In the genomic region with DNA sequence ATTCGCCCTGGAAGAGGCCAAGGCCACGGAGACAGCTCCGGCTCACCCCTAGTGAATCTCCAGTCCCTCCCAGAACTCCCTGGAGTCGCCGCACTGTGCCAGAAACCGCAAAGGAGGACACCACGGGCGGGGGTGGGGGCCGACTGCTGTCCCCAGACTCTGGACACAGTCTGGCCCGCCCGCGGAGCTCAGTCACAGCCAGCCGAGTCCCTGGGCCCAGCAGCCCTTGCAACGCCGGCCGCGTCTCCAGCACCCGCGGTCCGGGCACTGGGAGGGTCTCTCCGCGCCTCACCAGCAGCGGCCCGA, we compare ENCODE assay signal across 8 cellular contexts. TPM values are rescaled to one million over a fixed set of nuclear protein-coding genes. Genes with fewer than 3 reads are reported as not detected.
DNase-seq lines count a peak whose midpoint lies in the region; ATAC-seq and TF ChIP-seq lines count a peak whose summit lies in the region.

No MANE protein-coding gene starts in this region.

- peak overlapping the region; percentile 15; the same call in 1 of the 2 replicates for H3K27ac Mint-ChIP-seq in GM23338
- peak overlapping the region; percentile 63 for H3K27ac Mint-ChIP-seq in chondrocyte (ENCODE audit: unreplicated experiment)

- H3K4me2 ChIP-seq in GM23338 = peak overlapping the region; percentile 75

- H3K36me3 ChIP-seq in GM23338 (ENCODE audit: insufficient read depth) (no peaks in the 10 kb centered on the region), lower lobe of right lung (peaks cover 5% of the 10 kb centered on the region), tibial nerve (peaks cover 0 to 20% (median 0%) of the 10 kb centered on the region in 3 donors)

- H4K20me1 ChIP-seq in GM23338 (replicated peaks; ENCODE audit: insufficient read depth) = no peaks in the 10 kb centered on the region; the same call in 1 of the 2 replicates

- DNase-seq in GM23338 (ENCODE audit: low spot score) (peak; percentile 60), OCI-M1 (lab: John Stamatoyannopoulos, UW) (peak; percentile 44), chondrocyte (ENCODE audit: low spot score) (no peak), lower lobe of right lung (peak; percentile 57), tibial nerve (ENCODE audit: low spot score in 2 of 2) (no peak), GDM1 (lab: John Stamatoyannopoulos, UW) (no peak), MV-4-11 (lab: John Stamatoyannopoulos, UW) (no peak)

- WGBS in tibial nerve, 2 donors = 0% methylated on average over 3 to 9 of the region's 24 CpGs

- H3K4me3 ChIP-seq in GM23338 (peak overlapping the region; percentile 99), lower lobe of right lung (peak overlapping the region; percentile 88), tibial nerve (peak overlapping the region; percentile 68 to 93 (median 80))

- H2AFZ ChIP-seq in GM23338 = peak overlapping the region; percentile 69; the same call in 1 of the 2 replicates

- no peak for TF ChIP-seq POLR2A in tibial nerve (IDR thresholded peaks at IDR 0.05)

- H3K9me3 Mint-ChIP-seq in GM23338 = no peaks in the 10 kb centered on the region
- H3K9me3 Mint-ChIP-seq in chondrocyte (ENCODE audit: low read depth) = no peaks in the 10 kb centered on the region

- H3F3A ChIP-seq in GM23338 (replicated peaks; ENCODE audit: low read depth) = peaks cover 15% of the 10 kb centered on the region; the same call in 1 of the 2 replicates

- no peak for TF ChIP-seq CTCF in C4-2B (conservative IDR thresholded peaks at IDR 0.05)
- no peak for TF ChIP-seq CTCF in GM23338 (conservative IDR thresholded peaks at IDR 0.05; ENCODE audit: low read depth in 2 of 2)
- no peak for TF ChIP-seq CTCF in chondrocyte (IDR thresholded peaks at IDR 0.05)
- no peak for TF ChIP-seq CTCF in lower lobe of right lung (IDR thresholded peaks at IDR 0.05)
- TF ChIP-seq CTCF in tibial nerve (IDR thresholded peaks at IDR 0.05) = no peak

- peaks cover 12% of the 10 kb centered on the region for H3K4me1 ChIP-seq in GM23338 (ENCODE audit: insufficient read depth)
- peaks cover 23% of the 10 kb centered on the region for H3K4me1 ChIP-seq in lower lobe of right lung
- H3K4me1 ChIP-seq in tibial nerve = peaks cover 0 to 38% (median 18%) of the 10 kb centered on the region in 4 donors

- H3K9me3 ChIP-seq in lower lobe of right lung (no peaks in the 10 kb centered on the region), tibial nerve (no peaks in the 10 kb centered on the region)

- H3K36me3 Mint-ChIP-seq in GM23338 (ENCODE audit: low read depth) = 0 out of 3 replicates have a peak, but pooled peaks cover 4% of the 10 kb centered on the region
- peaks cover 5% of the 10 kb centered on the region for H3K36me3 Mint-ChIP-seq in chondrocyte (ENCODE audit: low read depth)

- H3K4me1 Mint-ChIP-seq in GM23338 = peaks cover 12% of the 10 kb centered on the region
- peaks cover 25% of the 10 kb centered on the region for H3K4me1 Mint-ChIP-seq in chondrocyte (ENCODE audit: low read depth)

- peaks cover 5% of the 10 kb centered on the region; the same call in 1 of the 2 replicates for H3K79me2 ChIP-seq in GM23338 (replicated peaks; ENCODE audit: insufficient read depth)

- H3K27me3 Mint-ChIP-seq in GM23338 (ENCODE audit: insufficient read depth, low read depth, poor library complexity) (peaks cover 8% of the 10 kb centered on the region), chondrocyte (ENCODE audit: low read depth) (no peaks in the 10 kb centered on the region)

- ATAC-seq in GM23338 = peak; percentile 51
- peak; percentile 38 to 50 for ATAC-seq in lower lobe of right lung

- H3K27ac ChIP-seq in C4-2B = peak overlapping the region; percentile 96
- 0 out of 2 replicates have a peak overlapping the region, but pooled peaks have one; percentile 55 for H3K27ac ChIP-seq in GM23338 (ENCODE audit: low read depth)
- H3K27ac ChIP-seq in lower lobe of right lung = peak overlapping the region; percentile 92
- H3K27ac ChIP-seq in tibial nerve = peak overlapping the region; percentile 75 to 91 (median 86)

- intact Hi-C loops in lower lobe of right lung (cut with DNase I) = no loop called here

- no peak for TF ChIP-seq EP300 in tibial nerve (IDR thresholded peaks at IDR 0.05)

- H3K9me2 ChIP-seq in GM23338 (ENCODE audit: insufficient read depth) = no peaks in the 10 kb centered on the region

- H3K4me3 Mint-ChIP-seq in GM23338 (peak overlapping the region; percentile 83), chondrocyte (ENCODE audit: unreplicated experiment) (peak overlapping the region; percentile 86)

- H3K27me3 ChIP-seq in GM23338 (ENCODE audit: insufficient read depth) = no peaks in the 10 kb centered on the region
- no peaks in the 10 kb centered on the region for H3K27me3 ChIP-seq in lower lobe of right lung (ENCODE audit: low read depth)
- H3K27me3 ChIP-seq in tibial nerve = no peaks in the 10 kb centered on the region

TF ChIP-seq in GM23338, 12 proteins besides CTCF, POLR2A, EP300 and RAD21 (continues in another document):
- no peak for TF ChIP-seq NANOG (IDR thresholded peaks at IDR 0.05; ENCODE audit: borderline replicate concordance)
- TF ChIP-seq ZNF331 (CRISPR knock-in tag; IDR thresholded peaks at IDR 0.05; ENCODE audit: low read depth) = no peak
- no peak for TF ChIP-seq CREB1 (CRISPR knock-in tag; IDR thresholded peaks at IDR 0.05; ENCODE audit: low read depth)
- TF ChIP-seq POLR2AphosphoS5 (IDR thresholded peaks at IDR 0.05; ENCODE audit: low read depth) = no peak
- TF ChIP-seq, protein P1, sequence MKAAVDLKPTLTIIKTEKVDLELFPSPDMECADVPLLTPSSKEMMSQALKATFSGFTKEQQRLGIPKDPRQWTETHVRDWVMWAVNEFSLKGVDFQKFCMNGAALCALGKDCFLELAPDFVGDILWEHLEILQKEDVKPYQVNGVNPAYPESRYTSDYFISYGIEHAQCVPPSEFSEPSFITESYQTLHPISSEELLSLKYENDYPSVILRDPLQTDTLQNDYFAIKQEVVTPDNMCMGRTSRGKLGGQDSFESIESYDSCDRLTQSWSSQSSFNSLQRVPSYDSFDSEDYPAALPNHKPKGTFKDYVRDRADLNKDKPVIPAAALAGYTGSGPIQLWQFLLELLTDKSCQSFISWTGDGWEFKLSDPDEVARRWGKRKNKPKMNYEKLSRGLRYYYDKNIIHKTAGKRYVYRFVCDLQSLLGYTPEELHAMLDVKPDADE (IDR thresholded peaks at IDR 0.05) = no peak
- no peak for TF ChIP-seq STAT1 (IDR thresholded peaks at IDR 0.05; ENCODE audit: unreplicated experiment)
- no peak for TF ChIP-seq EZH2 (IDR thresholded peaks at IDR 0.05; ENCODE audit: low read depth, unreplicated experiment)

RNA-seq across cellular contexts. Expression of a gene that starts 0.5 kb away (rescaled TPM):
- total RNA-seq in GM23338 (2014; rRNA removed; shearing (Covaris generic)) = 24.8 and 25.1 TPM in 2 replicates
- polyA plus RNA-seq in GM23338 (2016; fragmentation: Nextera tagmentation; extraction: Ambion mirVana) = 5.2 and 6.5 TPM in 2 replicates
- total RNA-seq in chondrocyte (16.0 to 30.5 TPM (median 17.0 TPM) in 3 replicates), lower lobe of right lung (33.3 TPM), tibial nerve (10 to 100 TPM; 20.3 to 32.8 (median 27.3) TPM)

RNA-seq across cellular contexts. Expression of a gene that starts 5.9 kb away (rescaled TPM):
- 49.9 and 55.3 TPM in 2 replicates for total RNA-seq in GM23338 (2014; rRNA removed; shearing (Covaris generic))
- polyA plus RNA-seq in GM23338 (2016; fragmentation: Nextera tagmentation; extraction: Ambion mirVana) = 16.5 and 20.0 TPM in 2 replicates
- total RNA-seq in chondrocyte = 34.0 to 40.4 TPM (median 39.3 TPM) in 3 replicates
- total RNA-seq in lower lobe of right lung = 24.5 TPM
- 10 to 100 TPM; 25.8 to 54.6 (median 48.3) TPM for total RNA-seq in tibial nerve

RNA-seq across cellular contexts. Expression of a gene that starts 17.9 kb away (rescaled TPM):
- not detected in 2 replicates for total RNA-seq in GM23338 (2014; rRNA removed; shearing (Covaris generic))
- 0.52 and 2.5 TPM in 2 replicates for polyA plus RNA-seq in GM23338 (2016; fragmentation: Nextera tagmentation; extraction: Ambion mirVana)
- 0.53 TPM in 1 of 3 replicates, not detected in the others for total RNA-seq in chondrocyte
- total RNA-seq in lower lobe of right lung = 2.4 TPM
- 1 to 10 TPM in 3 of 4 donors, not detected in 1; 2.0 to 3.1 (median 2.1) TPM for total RNA-seq in tibial nerve

RNA-seq across cellular contexts. Expression of a gene that starts 35.3 kb away (rescaled TPM):
- total RNA-seq in GM23338 (2014; rRNA removed; shearing (Covaris generic)) = 65.6 and 70.5 TPM in 2 replicates
- 205 and 215 TPM in 2 replicates for polyA plus RNA-seq in GM23338 (2016; fragmentation: Nextera tagmentation; extraction: Ambion mirVana)
- total RNA-seq in chondrocyte (71.1 to 86.2 TPM (median 71.6 TPM) in 3 replicates), lower lobe of right lung (44.8 TPM), tibial nerve (10 to 100 TPM; 41.8 to 91.6 (median 67.4) TPM)

RNA-seq across cellular contexts. Expression of a gene that starts 35.6 kb away (rescaled TPM):
- total RNA-seq in GM23338 (2014; rRNA removed; shearing (Covaris generic)) = 182 and 184 TPM in 2 replicates
- 86.2 and 88.2 TPM in 2 replicates for polyA plus RNA-seq in GM23338 (2016; fragmentation: Nextera tagmentation; extraction: Ambion mirVana)
- 66.3 to 96.9 TPM (median 90.3 TPM) in 3 replicates for total RNA-seq in chondrocyte
- 59.3 TPM for total RNA-seq in lower lobe of right lung
- 10 to 100 TPM; 74.1 to 98.3 (median 86.5) TPM for total RNA-seq in tibial nerve

Comparison
In these comparisons a context has a peak if more than half of its experiments do, and no peak if none do; other contexts are left out.
1. DNase-seq: peak in GM23338 (single experiment), OCI-M1 (single experiment) and lower lobe of right lung (single experiment); none in chondrocyte (single experiment), tibial nerve (0 of 2), GDM1 (single experiment) and MV-4-11 (single experiment).
2. Peak in every context shown above with its lines, with median percentiles within 50 percentile points of each other: H3K27ac ChIP-seq and H3K4me3 ChIP-seq.